Comparison of ENCODE assay signal across 9 cellular contexts in the genomic region with DNA sequence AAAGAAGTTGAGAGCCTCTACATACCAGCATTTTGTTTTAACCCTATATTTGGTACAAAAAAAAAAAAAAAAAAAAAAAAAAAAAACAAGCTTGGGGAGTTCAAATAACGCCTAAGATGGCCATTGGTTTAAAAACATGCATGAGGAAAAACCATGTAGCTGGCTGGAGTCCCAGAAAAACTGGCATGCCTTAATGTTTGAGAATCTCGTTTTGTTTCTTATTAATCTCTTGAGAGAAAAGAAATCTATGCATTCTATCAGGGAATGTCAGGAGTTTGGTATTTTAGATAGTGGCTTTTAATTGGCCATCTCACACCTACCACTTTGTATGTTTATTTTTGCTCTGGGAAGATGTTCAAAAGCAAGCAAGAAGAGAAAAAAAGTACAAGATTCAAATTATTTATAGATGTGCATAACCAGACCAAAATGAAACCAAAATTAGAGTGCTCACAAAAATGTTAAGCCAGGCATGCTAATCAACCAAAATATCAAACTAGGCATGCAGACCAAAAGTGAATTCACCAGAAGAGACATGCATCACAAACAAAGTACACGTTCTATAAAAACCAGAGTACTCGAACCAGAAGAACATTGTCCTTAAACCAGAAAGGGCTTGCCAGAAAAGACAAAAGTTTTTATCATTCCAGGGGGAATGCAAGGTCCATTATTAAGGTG.
A peak's percentile ranks its signal among the peaks of the same experiment; 100 is the strongest.
DNase-seq lines count a peak whose midpoint lies in the region; TF ChIP-seq lines count a peak whose summit lies in the region.
"Had no signal": no experiment of that assay in that cellular context is flagged by ENCODE, and none has a peak within 500 bp of the region (broad histone marks: within the 10 kb centered on the region; RNA-seq: fewer than 3 reads in every experiment).

No MANE protein-coding gene starts in this region.

- H3K9me3 ChIP-seq in BLaER1 (peaks cover 36% of the 10 kb centered on the region), BE2C (no peaks in the 10 kb centered on the region), smooth muscle cell (replicated peaks; ENCODE audit: low read depth) (no peaks in the 10 kb centered on the region)

- peak; percentile 77 for DNase-seq in LNCaP clone FGC (ENCODE audit: low read depth)
- no peak for DNase-seq in caudate nucleus (lab: John Stamatoyannopoulos, UW)
- peak; percentile 36 for DNase-seq in non-pigmented ciliary epithelial cell (ENCODE audit: low read depth)
- no peak for DNase-seq in BE2C
- no peak for DNase-seq in KBM-7
- DNase-seq in kidney glomerular epithelial cell (lab: John Stamatoyannopoulos, UW), result no peak
- DNase-seq in smooth muscle cell (lab: John Stamatoyannopoulos, UW; ENCODE audit: unreplicated experiment), result no peak
- DNase-seq: psoas muscle had no signal

- no peak overlapping the region for H2AFZ ChIP-seq in smooth muscle cell (ENCODE audit: low read depth)

- no peaks in the 10 kb centered on the region for H3K79me2 ChIP-seq in smooth muscle cell (ENCODE audit: low read depth)

- no peaks in the 10 kb centered on the region for H3K36me3 ChIP-seq in BLaER1
- no peaks in the 10 kb centered on the region for H3K36me3 ChIP-seq in BE2C
- no peaks in the 10 kb centered on the region for H3K36me3 ChIP-seq in smooth muscle cell (ENCODE audit: low read depth)

- no peak overlapping the region for H3K4me3 ChIP-seq in BLaER1
- H3K4me3 ChIP-seq in LNCaP clone FGC (ENCODE audit: low read depth, low read length), result no peak overlapping the region
- no peak overlapping the region for H3K4me3 ChIP-seq in BE2C (ENCODE audit: low read depth, low read length)
- H3K4me3 ChIP-seq in smooth muscle cell, result no peak overlapping the region
- H3K4me3 ChIP-seq: psoas muscle had no signal

- no peak overlapping the region for H3K27ac ChIP-seq in BLaER1
- peak overlapping the region; percentile 52 for H3K27ac ChIP-seq in caudate nucleus (ENCODE audit: low read depth, low read length)
- no peak overlapping the region for H3K27ac ChIP-seq in smooth muscle cell (ENCODE audit: low read depth)
- H3K27ac ChIP-seq: psoas muscle had no signal

- H3K9ac ChIP-seq in BLaER1, result no peak overlapping the region
- H3K9ac ChIP-seq in smooth muscle cell (ENCODE audit: low read depth), result no peak overlapping the region

- H3K4me1 ChIP-seq in BLaER1 (peaks cover 45% of the 10 kb centered on the region), BE2C (no peaks in the 10 kb centered on the region), smooth muscle cell (ENCODE audit: low read depth) (no peaks in the 10 kb centered on the region)
- H3K4me1 ChIP-seq: psoas muscle had no signal

- TF ChIP-seq CTCF in LNCaP clone FGC (IDR thresholded peaks at IDR 0.05; ENCODE audit: control insufficient read depth, extremely low read depth, insufficient read depth) (no peak), BE2C (IDR thresholded peaks at IDR 0.05; ENCODE audit: low read depth, low read length) (no peak), smooth muscle cell (IDR thresholded peaks at IDR 0.05; ENCODE audit: borderline replicate concordance, insufficient read depth, poor library complexity, severe bottlenecking) (no peak)

- in situ Hi-C loops in KBM-7 (cut with MboI; ENCODE audit: low pct_unique_long_range_greater_than_20kb, low sequenced_read_pairs), result no loop called here

- H3K4me2 ChIP-seq in BLaER1, result peak overlapping the region; percentile 23
- H3K4me2 ChIP-seq in smooth muscle cell, result no peak overlapping the region

- H4K20me1 ChIP-seq in BLaER1 (no peaks in the 10 kb centered on the region), smooth muscle cell (ENCODE audit: low read depth) (no peaks in the 10 kb centered on the region)

- no peaks in the 10 kb centered on the region for H3F3A ChIP-seq in smooth muscle cell (ENCODE audit: low read depth)

- 84% methylated on average over 4 of the region's 4 CpGs for WGBS in smooth muscle cell (ENCODE audit: low lambda C conversion rate)

- H3K27me3 ChIP-seq in BLaER1 (no peaks in the 10 kb centered on the region), BE2C (no peaks in the 10 kb centered on the region), smooth muscle cell (ENCODE audit: low read depth) (no peaks in the 10 kb centered on the region)

Comparison
In these comparisons a context has a peak if more than half of its experiments do, and no peak if none do; other contexts are left out.
1. DNase-seq: peak in LNCaP clone FGC (single experiment) and non-pigmented ciliary epithelial cell (single experiment); none in caudate nucleus (0 of 61), BE2C (single experiment), KBM-7 (single experiment), kidney glomerular epithelial cell (single experiment) and smooth muscle cell (single experiment).